ENCODE assay signal across 8 cellular contexts in genomic region chr7:74890158-74891123, GRCh38. TPM values are rescaled to one million over a fixed set of nuclear protein-coding genes. Genes with fewer than 3 reads are reported as not detected.
A peak's percentile ranks its signal among the peaks of the same experiment; 100 is the strongest.
DNase-seq lines count a peak whose midpoint lies in the region; ATAC-seq and TF ChIP-seq lines count a peak whose summit lies in the region.
"Not testable (repeated sequence)": the region's sequence is repeated elsewhere in the genome, so short reads cannot be mapped to it uniquely, and the experiment has no call there.

No MANE protein-coding gene starts in this region.

- H3K9me3 Mint-ChIP-seq in activated naive CD8-positive, alpha-beta T cell treated with anti-CD3 and anti-CD28 coated beads, Interleukin-2, amount 10 ng/mL, durations not matched to agents 7 days and 5 days; osteocyte (ENCODE audit: unreplicated experiment): not testable (repeated sequence)

- H3K27me3 ChIP-seq in stomach, result not testable (repeated sequence)

- peak; percentile 30 for DNase-seq in GDM1 (lab: John Stamatoyannopoulos, UW)
- peak; percentile 38 for DNase-seq in NCI-H1694 treated with DMSO at 0.1 percent for 48 hours (lab: John Stamatoyannopoulos, UW)
- DNase-seq in T follicular helper cell (ENCODE audit: low read depth), result peak; percentile 75
- peak; percentile 82 for DNase-seq in activated naive CD8-positive, alpha-beta T cell treated with anti-CD3 and anti-CD28 coated beads, Interleukin-2, amount 10 ng/mL, durations not matched to agents 7 days and 5 days
- DNase-seq in head of caudate nucleus, result peak in 41 of 42 donors; percentile 72 to 95 (median 91)
- DNase-seq in osteocyte (ENCODE audit: extremely low spot score, unreplicated experiment), result peak; percentile 95
- DNase-seq in stomach, result peak; percentile 88

- not testable (repeated sequence) for TF ChIP-seq EP300 in stomach (IDR thresholded peaks at IDR 0.05)

- H3K36me3 Mint-ChIP-seq in activated naive CD8-positive, alpha-beta T cell treated with anti-CD3 and anti-CD28 coated beads, Interleukin-2, amount 10 ng/mL, durations not matched to agents 7 days and 5 days; osteocyte (ENCODE audit: unreplicated experiment): not testable (repeated sequence)

- H3K4me1 ChIP-seq in stomach, result not testable (repeated sequence)

- intact Hi-C loops in head of caudate nucleus (cut with DNase I); stomach (cut with DNase I; ENCODE audit: low total_unique reads): not testable (repeated sequence)

- peak overlapping the region; percentile 50 to 59 (median 55) for H3K4me3 ChIP-seq in stomach

- TF ChIP-seq CTCF in osteocyte (IDR thresholded peaks at IDR 0.05); stomach (IDR thresholded peaks at IDR 0.05): not testable (repeated sequence)

- 0 to 1% (median 1%) methylated on average over 5 to 55 of the region's 84 CpGs; no CpG with 5 or more reads in 1 of the 5 donors for WGBS in stomach, 5 donors

- H3K4me3 Mint-ChIP-seq in activated naive CD8-positive, alpha-beta T cell treated with anti-CD3 and anti-CD28 coated beads, Interleukin-2, amount 10 ng/mL, durations not matched to agents 7 days and 5 days, result peak overlapping the region; percentile 79
- H3K4me3 Mint-ChIP-seq in osteocyte (ENCODE audit: unreplicated experiment), result peak overlapping the region; percentile 77

- peak overlapping the region; percentile 85 to 91 (median 86) for H3K27ac ChIP-seq in stomach

- H3K36me3 ChIP-seq in stomach, result not testable (repeated sequence)

- not testable (repeated sequence) for TF ChIP-seq POLR2A in stomach (IDR thresholded peaks at IDR 0.05)

- POLR2A ChIA-PET in activated naive CD8-positive, alpha-beta T cell treated with anti-CD3 and anti-CD28 coated beads, Interleukin-2, amount 10 ng/mL, durations not matched to agents 7 days and 5 days (lab: Charles Lee), result not testable (repeated sequence)

- not testable (repeated sequence) for H3K27me3 Mint-ChIP-seq in activated naive CD8-positive, alpha-beta T cell treated with anti-CD3 and anti-CD28 coated beads, Interleukin-2, amount 10 ng/mL, durations not matched to agents 7 days and 5 days; osteocyte (ENCODE audit: unreplicated experiment)

- H3K27ac Mint-ChIP-seq in activated naive CD8-positive, alpha-beta T cell treated with anti-CD3 and anti-CD28 coated beads, Interleukin-2, amount 10 ng/mL, durations not matched to agents 7 days and 5 days, result peak overlapping the region; percentile 82
- peak overlapping the region; percentile 88 for H3K27ac Mint-ChIP-seq in osteocyte (ENCODE audit: unreplicated experiment)

- ATAC-seq in HG02798 (IDR thresholded peaks at IDR 0.05; ENCODE audit: poor library complexity, unreplicated experiment), result peak; percentile 82
- peak; percentile 84 for ATAC-seq in activated naive CD8-positive, alpha-beta T cell treated with anti-CD3 and anti-CD28 coated beads, Interleukin-2, amount 10 ng/mL, durations not matched to agents 7 days and 5 days (ENCODE audit: low read depth)

- H3K9me3 ChIP-seq in stomach, result not testable (repeated sequence)

- not testable (repeated sequence) for H3K4me1 Mint-ChIP-seq in activated naive CD8-positive, alpha-beta T cell treated with anti-CD3 and anti-CD28 coated beads, Interleukin-2, amount 10 ng/mL, durations not matched to agents 7 days and 5 days; osteocyte (ENCODE audit: unreplicated experiment)

RNA-seq across cellular contexts. Expression of gene GTF2IRD2, which starts 39.0 kb away (rescaled TPM):
- total RNA-seq in activated naive CD8-positive, alpha-beta T cell treated with anti-CD3 and anti-CD28 coated beads, Interleukin-2, amount 10 ng/mL, durations not matched to agents 7 days and 5 days, result 10 to 100 TPM; 17.7 to 18.0 TPM
- total RNA-seq in osteocyte (23.9 and 27.6 TPM in 2 replicates), stomach (100 to 1,000 TPM in 1 of 5 donors, 10 to 100 TPM in 3, 1 to 10 TPM in 1; 6.7 to 144 (median 20.1) TPM)
- polyA plus RNA-seq in stomach, result 10 to 100 TPM; 11.4 to 13.9 (median 13.4) TPM

Comparison
In these comparisons a context has a peak if more than half of its experiments do, and no peak if none do; other contexts are left out.
1. Peak in every context shown above with its lines: DNase-seq, ATAC-seq, H3K4me3 ChIP-seq and H3K27ac ChIP-seq.
2. DNase-seq: peak in every context shown above with its lines; median percentile 95 in osteocyte; 91 in head of caudate nucleus; 88 in stomach; 82 in activated naive CD8-positive, alpha-beta T cell treated with anti-CD3 and anti-CD28 coated beads, Interleukin-2, amount 10 ng/mL, durations not matched to agents 7 days and 5 days; 75 in T follicular helper cell; 38 in NCI-H1694 treated with DMSO at 0.1 percent for 48 hours; 30 in GDM1.